24 cellular contexts compared by ENCODE assay signal in genomic region chr12:117352883-117353282, GRCh38. TPM values are rescaled to one million over a fixed set of nuclear protein-coding genes. Genes with fewer than 3 reads are reported as not detected.
DNase-seq lines count a peak whose midpoint lies in the region; ATAC-seq, FAIRE-seq and TF ChIP-seq lines count a peak whose summit lies in the region.
"Had no signal": no experiment of that assay in that cellular context is flagged by ENCODE, and none has a peak within 500 bp of the region (broad histone marks: within the 10 kb centered on the region; RNA-seq: fewer than 3 reads in every experiment).

No MANE protein-coding gene starts in this region.

- H3K18ac ChIP-seq in IMR-90 (ENCODE audit: low read depth, low read length) (no peak overlapping the region), H1 (ENCODE audit: extremely low read depth, low read length) (no peak overlapping the region)

- CTCF ChIA-PET in HEK293 (lab: Yijun Ruan, JAX) (interaction anchor here (0.6 to 2.2 kb wide), 3 partner anchors 374 to 497 kb away, joined by 3 to 8 read pairs (median 3); no protein-coding TSS in a partner anchor), IMR-90 (lab: Yijun Ruan, JAX) (no interaction called here), H1 (lab: Charles Lee; ENCODE audit: partially characterized antibody) (interaction anchor here (0.6 to 2.2 kb wide), 7 partner anchors 11 to 477 kb away, joined by 3 to 10 read pairs (median 4); no protein-coding TSS in a partner anchor)

- no peak for TF ChIP-seq EP300 in H1 (IDR thresholded peaks at IDR 0.05; ENCODE audit: borderline replicate concordance in 1 of 2, low read depth in 2 of 2, low read length in 2 of 2)

- ATAC-seq in IMR-90 (ENCODE audit: low read depth) (no peak), HG03565 (IDR thresholded peaks at IDR 0.05; ENCODE audit: unreplicated experiment) (no peak)
- ATAC-seq: A549 had no signal

- TF ChIP-seq POLR2A in IMR-90 (IDR thresholded peaks at IDR 0.05; ENCODE audit: low read depth, low read length), result no peak
- no peak for TF ChIP-seq POLR2A in H1 (IDR thresholded peaks at IDR 0.05; ENCODE audit: control extremely low read depth in 1 of 2, low read depth in 2 of 2, low read length in 2 of 2)

- H3K9me2 ChIP-seq in Karpas-422 (replicated peaks; ENCODE audit: insufficient read depth, low read length), result no peaks in the 10 kb centered on the region

- H4K8ac ChIP-seq in IMR-90 (ENCODE audit: low read depth in 2 of 2, low read length in 2 of 2), result no peak overlapping the region
- no peak overlapping the region for H4K8ac ChIP-seq in H1 (ENCODE audit: extremely low read depth, insufficient read depth, low read length)

- no peak overlapping the region for H3K4ac ChIP-seq in IMR-90 (ENCODE audit: low read depth, low read length)
- H3K4ac ChIP-seq in H1 (replicated peaks; ENCODE audit: insufficient read length, low read depth, low read length), result no peak overlapping the region

- DNase-seq in IMR-90, result no peak
- DNase-seq in H1 (ENCODE audit: low read depth in 1 of 2, low spot score in 2 of 2), result no peak
- no peak for DNase-seq in Karpas-422
- no peak for DNase-seq in kidney
- DNase-seq: 8988T; ACHN; AML-193; BE2C; CD4-positive, alpha-beta T cell; CD8-positive, alpha-beta memory T cell; DMS 273 treated with DMSO at 0.1 percent for 48 hours; EL; GDM1; GOT3; H7; HCEC 1CT had no signal

- no peak overlapping the region for H3K4me3 ChIP-seq in HEK293 (ENCODE audit: low read depth, low read length)
- no peak overlapping the region for H3K4me3 ChIP-seq in IMR-90 (ENCODE audit: insufficient read depth, low read depth, low read length)
- H3K4me3 ChIP-seq in H1 (ENCODE audit: extremely low read depth in 1 of 4, insufficient read depth in 2 of 4, low read depth in 3 of 4, low read length in 4 of 4), result no peak overlapping the region
- no peak overlapping the region for H3K4me3 ChIP-seq in Karpas-422 (ENCODE audit: low read length)
- H3K4me3 ChIP-seq in kidney (ENCODE audit: low read length in 2 of 2), result no peak overlapping the region
- H3K4me3 ChIP-seq: A549; BLaER1 treated with 17β-estradiol and CSF1 and Interleukin-3, amounts not matched to agents 10 nM and 100 nM had no signal

- no peak for TF ChIP-seq RAD21 in IMR-90 (IDR thresholded peaks at IDR 0.05; ENCODE audit: low read length)
- TF ChIP-seq RAD21 in H1 (IDR thresholded peaks at IDR 0.05 in 1 of 2, conservative IDR thresholded peaks at IDR 0.05 in 1 of 2; ENCODE audit: low read depth in 2 of 2, low read length in 2 of 2), result no peak

- H3K4me2 ChIP-seq in IMR-90 (ENCODE audit: low read depth, low read length) (no peak overlapping the region), H1 (ENCODE audit: insufficient read depth in 1 of 2, low read depth in 2 of 2, low read length in 2 of 2) (no peak overlapping the region), Karpas-422 (ENCODE audit: low read depth, low read length, poor library complexity, severe bottlenecking) (no peak overlapping the region)
- H3K4me2 ChIP-seq: A549; BLaER1 treated with 17β-estradiol and CSF1 and Interleukin-3, amounts not matched to agents 10 nM and 100 nM had no signal

- no peak overlapping the region for H2AFZ ChIP-seq in IMR-90 (replicated peaks; ENCODE audit: low read length, poor library complexity)
- H2AFZ ChIP-seq in H1 (ENCODE audit: low read length), result no peak overlapping the region
- H2AFZ ChIP-seq in Karpas-422 (ENCODE audit: low read length), result no peak overlapping the region

- H2BK5ac ChIP-seq in IMR-90 (ENCODE audit: low read depth, low read length, poor library complexity, severe bottlenecking) (peak overlapping the region; percentile 33), H1 (ENCODE audit: low read depth, low read length) (no peak overlapping the region)

- no peak overlapping the region for H2BK12ac ChIP-seq in H1 (ENCODE audit: low read depth, low read length)

- H3K27ac ChIP-seq in HEK293 (ENCODE audit: extremely low read depth, low read depth, low read length), result no peak overlapping the region
- no peak overlapping the region for H3K27ac ChIP-seq in IMR-90 (ENCODE audit: insufficient read depth, low read length)
- no peak overlapping the region for H3K27ac ChIP-seq in H1 (ENCODE audit: low read depth, low read length)
- no peak overlapping the region for H3K27ac ChIP-seq in Karpas-422 (ENCODE audit: low read length)
- no peak overlapping the region for H3K27ac ChIP-seq in kidney (ENCODE audit: low read depth in 2 of 2, low read length in 2 of 2)
- H3K27ac ChIP-seq: A549; BLaER1 treated with 17β-estradiol and CSF1 and Interleukin-3, amounts not matched to agents 10 nM and 100 nM had no signal

- no peaks in the 10 kb centered on the region for H3K4me1 ChIP-seq in HEK293 (ENCODE audit: control insufficient read depth, insufficient read depth, low read length)
- H3K4me1 ChIP-seq in IMR-90 (ENCODE audit: control insufficient read depth, insufficient read depth, low read length), result no peaks in the 10 kb centered on the region
- no peaks in the 10 kb centered on the region for H3K4me1 ChIP-seq in H1 (replicated peaks in 1 of 4; ENCODE audit: control insufficient read depth in 3 of 4, insufficient read depth in 4 of 4, low read length in 3 of 4)
- no peaks in the 10 kb centered on the region for H3K4me1 ChIP-seq in Karpas-422 (ENCODE audit: low read length)
- H3K4me1 ChIP-seq in kidney (ENCODE audit: control insufficient read depth in 1 of 2, insufficient read depth in 1 of 2, low read depth in 1 of 2, low read length in 2 of 2), result no peaks in the 10 kb centered on the region
- H3K4me1 ChIP-seq: BE2C; BLaER1 treated with 17β-estradiol and CSF1 and Interleukin-3, amounts not matched to agents 10 nM and 100 nM had no signal

- H3K36me3 ChIP-seq in HEK293 (ENCODE audit: control insufficient read depth in 2 of 2, insufficient read depth in 1 of 2, low read length in 2 of 2), result no peaks in the 10 kb centered on the region
- H3K36me3 ChIP-seq in IMR-90 (ENCODE audit: control insufficient read depth, insufficient read depth, low read length), result no peaks in the 10 kb centered on the region
- H3K36me3 ChIP-seq in H1 (ENCODE audit: control insufficient read depth in 2 of 4, insufficient read depth in 4 of 4, low read length in 3 of 4), result no peaks in the 10 kb centered on the region
- no peaks in the 10 kb centered on the region for H3K36me3 ChIP-seq in Karpas-422 (ENCODE audit: insufficient read depth, low read length)
- no peaks in the 10 kb centered on the region for H3K36me3 ChIP-seq in kidney (ENCODE audit: control insufficient read depth in 1 of 2, insufficient read depth in 2 of 2, low read length in 2 of 2)
- H3K36me3 ChIP-seq: BE2C; BLaER1 treated with 17β-estradiol and CSF1 and Interleukin-3, amounts not matched to agents 10 nM and 100 nM had no signal

- no peak overlapping the region for H2AK9ac ChIP-seq in IMR-90 (replicated peaks; ENCODE audit: low read depth, low read length, poor library complexity)

- no peak overlapping the region for H3K23ac ChIP-seq in IMR-90 (ENCODE audit: low read depth, low read length)
- H3K23ac ChIP-seq in H1 (ENCODE audit: insufficient read length), result no peak overlapping the region

- H4K5ac ChIP-seq in IMR-90 (ENCODE audit: low read depth, low read length) (no peak overlapping the region), H1 (ENCODE audit: insufficient read length, low read depth, low read length) (no peak overlapping the region)

- intact Hi-C loops in IMR-90 (cut with micrococcal nuclease) (no loop called here), kidney (cut with DNase I) (no loop called here)

- no peaks in the 10 kb centered on the region for H3K79me1 ChIP-seq in IMR-90 (ENCODE audit: low read depth in 1 of 2, low read length in 2 of 2)
- no peaks in the 10 kb centered on the region for H3K79me1 ChIP-seq in H1 (ENCODE audit: low read depth, low read length)

- no peaks in the 10 kb centered on the region for H3K79me2 ChIP-seq in H1 (ENCODE audit: control insufficient read depth in 1 of 2, insufficient read depth in 2 of 2, low read length in 2 of 2)
- H3K79me2 ChIP-seq in Karpas-422 (ENCODE audit: low read length), result no peaks in the 10 kb centered on the region

- H2BK20ac ChIP-seq in IMR-90 (ENCODE audit: low read depth, low read length) (no peak overlapping the region), H1 (ENCODE audit: low read length) (no peak overlapping the region)

- H2BK15ac ChIP-seq in IMR-90 (ENCODE audit: low read depth, low read length) (no peak overlapping the region), H1 (ENCODE audit: low read length) (no peak overlapping the region)

- H3K9me1 ChIP-seq in IMR-90 (ENCODE audit: insufficient read depth, low read length), result no peaks in the 10 kb centered on the region

- H3K9me3 ChIP-seq in HEK293 (ENCODE audit: control insufficient read depth, insufficient read depth, low read depth, low read length), result no peaks in the 10 kb centered on the region
- peaks cover 9% of the 10 kb centered on the region for H3K9me3 ChIP-seq in IMR-90 (ENCODE audit: control insufficient read depth, insufficient read depth, low read length)
- no peaks in the 10 kb centered on the region for H3K9me3 ChIP-seq in H1 (ENCODE audit: insufficient read depth in 2 of 2, low read depth in 1 of 2, low read length in 1 of 2)
- H3K9me3 ChIP-seq in Karpas-422 (ENCODE audit: low read length), result no peaks in the 10 kb centered on the region
- H3K9me3 ChIP-seq in kidney (ENCODE audit: control insufficient read depth in 1 of 2, low read length in 2 of 2), result no peaks in the 10 kb centered on the region
- H3K9me3 ChIP-seq: A549; BE2C; BLaER1 treated with 17β-estradiol and CSF1 and Interleukin-3, amounts not matched to agents 10 nM and 100 nM had no signal

- TF ChIP-seq CTCF in HEK293 (tag by site-specific recombination; IDR thresholded peaks at IDR 0.05) (no peak), IMR-90 (conservative IDR thresholded peaks at IDR 0.05; ENCODE audit: low read depth, low read length) (no peak), H1 (IDR thresholded peaks at IDR 0.05; ENCODE audit: control extremely low read depth in 1 of 3, insufficient read depth in 1 of 3, low read depth in 1 of 3, low read length in 3 of 3) (no peak), kidney (IDR thresholded peaks at IDR 0.05; ENCODE audit: borderline replicate concordance, extremely low read depth, insufficient read depth) (no peak)

- H3K9ac ChIP-seq in IMR-90 (ENCODE audit: low read depth, low read length) (no peak overlapping the region), H1 (replicated peaks in 1 of 4; ENCODE audit: extremely low read depth in 1 of 4, low read depth in 3 of 4, low read length in 3 of 4) (no peak overlapping the region), Karpas-422 (ENCODE audit: low read length) (no peak overlapping the region), kidney (ENCODE audit: low read length in 2 of 2) (no peak overlapping the region)
- H3K9ac ChIP-seq: BLaER1 treated with 17β-estradiol and CSF1 and Interleukin-3, amounts not matched to agents 10 nM and 100 nM had no signal

- in situ Hi-C loops in IMR-90 (cut with MboI; ENCODE audit: low sequenced_read_pairs), result no loop called here

- no peak overlapping the region for H2AK5ac ChIP-seq in IMR-90 (ENCODE audit: low read depth, low read length)
- H2AK5ac ChIP-seq in H1 (ENCODE audit: low read depth, low read length), result no peak overlapping the region

- H3K14ac ChIP-seq in IMR-90 (replicated peaks; ENCODE audit: low read depth, low read length) (no peak overlapping the region), H1 (ENCODE audit: insufficient read length) (no peak overlapping the region)

- H4K20me1 ChIP-seq in IMR-90 (ENCODE audit: insufficient read depth, low read length), result no peaks in the 10 kb centered on the region
- peaks cover 0 to 2% of the 10 kb centered on the region in 2 experiments for H4K20me1 ChIP-seq in H1 (replicated peaks in 1 of 2; ENCODE audit: control insufficient read depth in 1 of 2, insufficient read depth in 2 of 2, low read length in 2 of 2)
- 0 out of 2 replicates have a peak, but pooled peaks cover 6% of the 10 kb centered on the region for H4K20me1 ChIP-seq in Karpas-422 (ENCODE audit: insufficient read depth, low read depth, low read length)
- H4K20me1 ChIP-seq: BLaER1 treated with 17β-estradiol and CSF1 and Interleukin-3, amounts not matched to agents 10 nM and 100 nM had no signal

- no peak for FAIRE-seq in H1 (lab: Jason Lieb, UNC)
- no peak for FAIRE-seq in kidney (lab: Jason Lieb, UNC)
- FAIRE-seq: D721Med, GM12891, GM18507 had no signal

- no TSS peak for BruUV-seq in IMR-90 (replicated peaks; lab: Mats Ljungman, UMichigan)

- peaks cover 5% of the 10 kb centered on the region; the same call in 1 of the 2 replicates for H3K23me2 ChIP-seq in H1 (ENCODE audit: low read depth, low read length)

- H3K27me3 ChIP-seq in IMR-90 (ENCODE audit: control insufficient read depth, insufficient read depth, low read length) (no peaks in the 10 kb centered on the region), H1 (replicated peaks in 1 of 4; ENCODE audit: control insufficient read depth in 3 of 4, extremely low read depth in 1 of 4, insufficient read depth in 3 of 4, low read length in 3 of 4) (peaks cover 0 to 5% (median 2%) of the 10 kb centered on the region in 4 experiments; a peak in 4 of 7 replicates), Karpas-422 (ENCODE audit: low read length) (no peaks in the 10 kb centered on the region)

- POLR2A ChIA-PET in HEK293 (lab: Yijun Ruan, JAX) (no interaction called here), IMR-90 (lab: Charles Lee; ENCODE audit: unreplicated experiment) (no interaction called here), H1 (lab: Charles Lee; ENCODE audit: partially characterized antibody) (no interaction called here)

- H3K56ac ChIP-seq in IMR-90 (ENCODE audit: extremely low read depth, insufficient read depth, low read length) (no peak overlapping the region), H1 (replicated peaks; ENCODE audit: insufficient read length, low read depth, low read length) (peak overlapping the region; percentile 99)

- H2BK120ac ChIP-seq in IMR-90 (ENCODE audit: low read depth, low read length), result no peak overlapping the region
- H2BK120ac ChIP-seq in H1 (replicated peaks; ENCODE audit: low read depth, low read length), result no peak overlapping the region

- no peak overlapping the region for H4K91ac ChIP-seq in IMR-90 (ENCODE audit: insufficient read depth, low read depth, low read length)
- no peak overlapping the region for H4K91ac ChIP-seq in H1 (replicated peaks; ENCODE audit: insufficient read length, low read length)

- dilution Hi-C loops in IMR-90 (cut with HindIII; ENCODE audit: low sequenced_read_pairs, unreplicated experiment), result no loop called here

RNA-seq across cellular contexts. Expression of gene NOS1, which starts 8.5 kb away (rescaled TPM):
- total RNA-seq in IMR-90 (2012; rRNA removed) (not detected in 2 replicates), kidney (6.5 TPM)
- polyA plus RNA-seq in IMR-90 (2012; rRNA removed) (0.09 TPM in 1 of 2 replicates, not detected in the other), H1 (2011; rRNA removed) (1.5 and 1.8 TPM in 2 replicates), kidney (ENCODE audit: insufficient read depth, low read depth, low replicate concordance) (1.3 TPM)
- polyA plus RNA-seq in IMR-90 (2012; cell fraction: cytosol; rRNA removed), result not detected in 2 replicates
- not detected in 2 replicates for polyA plus RNA-seq in IMR-90 (2012; cell fraction: nucleus; rRNA removed; ENCODE audit: low replicate concordance)
- total RNA-seq in H1 (2021; fragmentation: NEBNext Ultra II Directional; extraction: Animal tissue kit (Norgen Biotek cat#: 25700)), result 1.9 and 2.0 TPM in 2 replicates
- 1.1 TPM for polyA plus RNA-seq in H1 (2011; cell fraction: cytosol; rRNA removed)
- polyA plus RNA-seq in H1 (2011; cell fraction: nucleus; rRNA removed), result 3.3 TPM
- polyA plus RNA-seq in H1 (2012, experiment 1 of 2), result 2.0 to 2.8 TPM (median 2.4 TPM) in 4 replicates
- 0.97 TPM for polyA plus RNA-seq in H1 (2012, experiment 2 of 2)
- polyA plus RNA-seq in H1 (2013, experiment 1 of 2), result 0.73 TPM
- 0.59 TPM for polyA plus RNA-seq in H1 (2013, experiment 2 of 2)
- polyA minus RNA-seq in H1 (2011; rRNA and poly(A)+ RNA removed), result 6.5 and 6.6 TPM in 2 replicates
- 2.8 TPM for polyA minus RNA-seq in H1 (2011; cell fraction: cytosol; rRNA and poly(A)+ RNA removed)
- 5.0 TPM for polyA minus RNA-seq in H1 (2011; cell fraction: nucleus; rRNA and poly(A)+ RNA removed)
- not detected in 2 replicates for total RNA-seq in Karpas-422 (2014; rRNA removed; shearing (Covaris generic); ENCODE audit: low replicate concordance)
- total RNA-seq: CD4-positive, alpha-beta T cell; CD8-positive, alpha-beta memory T cell had no signal
- polyA plus RNA-seq: CD14-positive monocyte; CD8-positive, alpha-beta memory T cell had no signal
